10 cellular contexts compared by ENCODE assay signal in the genomic region with DNA sequence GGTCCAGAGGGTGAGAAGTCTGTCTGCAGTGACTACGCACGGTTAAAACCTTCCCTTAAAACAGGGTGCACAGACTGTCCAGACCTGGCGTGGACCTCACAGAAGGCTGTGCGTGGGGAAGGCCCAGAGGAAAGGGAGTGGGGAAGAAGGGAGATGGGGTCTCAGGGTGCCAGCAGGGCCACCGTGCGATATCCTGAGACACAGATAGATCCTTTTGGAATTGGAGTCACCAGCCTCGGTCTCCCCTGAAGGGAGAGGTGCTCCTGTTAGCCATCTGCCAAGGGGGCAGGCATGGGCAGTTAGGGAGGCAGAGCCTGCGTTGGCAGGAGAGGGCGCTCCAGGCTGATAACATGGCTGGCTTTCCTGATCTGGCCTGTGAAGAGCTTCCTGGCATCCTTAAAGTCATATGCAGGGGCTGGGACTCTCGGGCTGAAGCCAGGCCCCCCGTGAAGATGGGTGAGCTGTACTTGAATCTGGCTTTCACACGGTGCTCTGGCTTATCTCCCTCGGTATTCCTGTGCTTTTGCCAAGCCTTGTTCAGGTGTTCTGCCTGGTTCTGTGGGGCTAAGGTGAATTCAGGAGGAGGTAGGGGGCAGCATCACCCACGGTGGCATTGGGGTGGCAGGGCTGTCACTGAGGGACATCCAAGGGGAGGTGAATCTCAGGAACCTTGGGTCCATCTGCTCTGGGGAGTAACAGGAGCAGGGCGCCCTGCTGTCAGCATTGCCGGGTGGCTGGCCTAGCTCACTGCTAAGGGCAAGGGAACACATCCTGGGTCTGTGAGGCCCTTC.
A peak's percentile ranks its signal among the peaks of the same experiment; 100 is the strongest.
DNase-seq lines count a peak whose midpoint lies in the region; TF ChIP-seq lines count a peak whose summit lies in the region.
"Had no signal": no experiment of that assay in that cellular context is flagged by ENCODE, and none has a peak within 500 bp of the region (broad histone marks: within the 10 kb centered on the region; RNA-seq: fewer than 3 reads in every experiment).

No MANE protein-coding gene starts in this region.

- peak; percentile 7 for TF ChIP-seq CTCF in AG04449 (IDR thresholded peaks at IDR 0.05; ENCODE audit: insufficient read depth, low read length, missing control alignments)
- peak; percentile 53 for TF ChIP-seq CTCF in HFFc6 (IDR thresholded peaks at IDR 0.05)
- peak; percentile 42 for TF ChIP-seq CTCF in kidney epithelial cell (IDR thresholded peaks at IDR 0.05; ENCODE audit: insufficient read depth, low read length, poor library complexity, severe bottlenecking)

- peaks cover 2% of the 10 kb centered on the region for H3K27me3 ChIP-seq in kidney epithelial cell (ENCODE audit: control insufficient read depth, insufficient read depth, low read length)
- H3K27me3 ChIP-seq: ovary had no signal

- no peaks in the 10 kb centered on the region for H3K9me3 Mint-ChIP-seq in HFFc6

- no peaks in the 10 kb centered on the region for H3K36me3 Mint-ChIP-seq in HFFc6 (ENCODE audit: low read depth)

- H3K27ac ChIP-seq in adipose tissue (ENCODE audit: low read depth, low read length), result peak overlapping the region; percentile 9
- H3K27ac ChIP-seq: ovary had no signal

- WGBS in adipose tissue, 3 donors, result 61 to 82% (median 81%) methylated on average over 16 of the region's 16 CpGs

- H3K4me3 Mint-ChIP-seq in HFFc6, result no peak overlapping the region

- H3K4me3 ChIP-seq in AG04449 (ENCODE audit: low read depth, low read length) (no peak overlapping the region), kidney epithelial cell (ENCODE audit: low read depth, low read length) (no peak overlapping the region)
- H3K4me3 ChIP-seq: ovary had no signal

- CTCF ChIA-PET in AG04449 (lab: Yijun Ruan, JAX), result interaction anchor here (0.9 to 1.6 kb wide), 3 partner anchors 8 to 408 kb away, joined by 3 to 4 read pairs (median 3); no protein-coding TSS in a partner anchor

- POLR2A ChIA-PET in AG04449 (lab: Yijun Ruan, JAX), result no interaction called here

- peaks cover 22% of the 10 kb centered on the region for H3K27me3 Mint-ChIP-seq in HFFc6 (ENCODE audit: insufficient read depth)

- H3K36me3 ChIP-seq in kidney epithelial cell (ENCODE audit: control insufficient read depth, insufficient read depth, low read length), result no peaks in the 10 kb centered on the region
- H3K36me3 ChIP-seq: ovary had no signal

- no peak overlapping the region for H3K27ac Mint-ChIP-seq in HFFc6

- no peak for DNase-seq in AG04449 (ENCODE audit: low read depth, low spot score)
- DNase-seq in HFFc6, result no peak
- DNase-seq in kidney epithelial cell (ENCODE audit: low read depth), result no peak
- DNase-seq in LoVo (ENCODE audit: low spot score), result no peak
- DNase-seq in glomerular visceral epithelial cell (ENCODE audit: extremely low spot score), result no peak
- DNase-seq in GDM1 (lab: John Stamatoyannopoulos, UW), result no peak
- no peak for DNase-seq in AML-193 (lab: John Stamatoyannopoulos, UW)
- DNase-seq: NCI-H2081 treated with DMSO at 0.1 percent for 48 hours had no signal

- H3K4me1 Mint-ChIP-seq in HFFc6 (ENCODE audit: low read depth), result peaks cover 19% of the 10 kb centered on the region
